In the genomic region with DNA sequence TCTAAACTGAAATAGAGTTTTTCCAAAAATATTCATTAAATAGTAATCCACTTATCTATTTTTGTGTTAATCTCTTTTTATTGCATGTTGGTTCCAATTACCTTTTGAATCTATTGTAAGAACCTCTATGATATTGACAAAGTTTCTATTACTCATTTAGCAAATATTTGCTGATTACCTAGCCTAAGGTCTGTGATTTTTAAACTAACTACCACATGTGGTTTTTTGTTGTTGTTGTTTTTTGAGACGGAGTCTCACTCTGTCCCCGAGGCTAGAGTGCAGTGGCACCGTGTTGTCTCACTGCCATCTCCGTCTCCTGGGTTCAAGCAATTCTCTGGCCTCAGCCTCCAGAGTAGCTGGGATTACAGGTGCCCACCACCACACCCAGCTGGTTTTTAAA, we compare ENCODE assay signal across 30 cellular contexts.
"Had no signal": no experiment of that assay in that cellular context is flagged by ENCODE, and none has a peak within 500 bp of the region (broad histone marks: within the 10 kb centered on the region; RNA-seq: fewer than 3 reads in every experiment).

No MANE protein-coding gene starts in this region.

- H3K27ac Mint-ChIP-seq: activated CD4-positive, alpha-beta memory T cell treated with anti-CD3 and anti-CD28 coated beads for 36 hours; activated naive CD4-positive, alpha-beta T cell treated with anti-CD3 and anti-CD28 coated beads for 36 hours; activated naive CD8-positive, alpha-beta T cell treated with anti-CD3 and anti-CD28 coated beads for 36 hours; effector memory CD8-positive, alpha-beta T cell; mesothelial cell of epicardium; stimulated activated effector memory CD8-positive, alpha-beta T cell treated with anti-CD3 and anti-CD28 coated beads, Interleukin-12 subunit alpha, Interleukin-12 subunit beta, amount 100 ng/mL, for 72 hours; stimulated activated naive CD8-positive, alpha-beta T cell treated with anti-CD3 and anti-CD28 coated beads, Interleukin-15, amount 100 ng/mL, for 72 hours; T-helper 2 cell treated with Interferon-gamma antibody and Interleukin-4, amounts not matched to agents 5 μg/mL and 100 μg/mL, for 36 hours had no signal

- DNase-seq: activated CD4-positive, alpha-beta memory T cell treated with anti-CD3 and anti-CD28 coated beads for 36 hours; activated CD4-positive, alpha-beta T cell treated with anti-CD3 and anti-CD28 coated beads for 48 hours; activated CD4-positive, CD25-positive, alpha-beta regulatory T cell; activated CD8-positive, alpha-beta memory T cell treated with anti-CD3 and anti-CD28 coated beads, Interleukin-2, amount 50 U/mL, for 4 hours; activated effector memory CD4-positive, alpha-beta T cell treated with anti-CD3 and anti-CD28 coated beads, Interleukin-2, amount 50 U/mL, for 16 hours; activated naive CD4-positive, alpha-beta T cell treated with anti-CD3 and anti-CD28 coated beads for 36 hours; activated naive CD8-positive, alpha-beta T cell treated with anti-CD3 and anti-CD28 coated beads for 36 hours; activated T-cell treated with anti-CD3 and anti-CD28 coated beads, Interleukin-2, amount 50 U/mL, for 1 hour; adrenal gland; aorta; body of pancreas; cortex of kidney; effector memory CD8-positive, alpha-beta T cell; erythroblast; gastrocnemius medialis; glutamatergic neuron; kidney; left colon; naive B cell; stimulated activated CD4-positive, alpha-beta T cell treated with anti-CD3 and anti-CD28 coated beads, Interleukin-12 subunit alpha, Interleukin-12 subunit beta, amount 100 ng/mL, for 4 hours; stimulated activated CD4-positive, alpha-beta T cell treated with anti-CD3 and anti-CD28 coated beads, Interleukin-4, amount 100 ng/mL, for 24 hours; stimulated activated naive CD8-positive, alpha-beta T cell treated with anti-CD3 and anti-CD28 coated beads, Interleukin-15, amount 100 ng/mL, for 72 hours; thyroid gland; upper lobe of left lung had no signal

- H3K27me3 Mint-ChIP-seq: activated CD4-positive, alpha-beta memory T cell treated with anti-CD3 and anti-CD28 coated beads for 36 hours; stimulated activated naive CD8-positive, alpha-beta T cell treated with anti-CD3 and anti-CD28 coated beads, Interleukin-15, amount 100 ng/mL, for 72 hours had no signal

- H3K27ac ChIP-seq: adrenal gland, body of pancreas, gastrocnemius medialis, skin epidermis, thyroid gland, upper lobe of left lung, vagina had no signal

- H3K36me3 Mint-ChIP-seq: activated CD4-positive, alpha-beta memory T cell treated with anti-CD3 and anti-CD28 coated beads for 36 hours; activated naive CD8-positive, alpha-beta T cell treated with anti-CD3 and anti-CD28 coated beads for 36 hours; mesothelial cell of epicardium; stimulated activated effector memory CD8-positive, alpha-beta T cell treated with anti-CD3 and anti-CD28 coated beads, Interleukin-12 subunit alpha, Interleukin-12 subunit beta, amount 100 ng/mL, for 72 hours had no signal

- H3K4me3 Mint-ChIP-seq: activated CD4-positive, alpha-beta memory T cell treated with anti-CD3 and anti-CD28 coated beads for 36 hours; activated naive CD8-positive, alpha-beta T cell treated with anti-CD3 and anti-CD28 coated beads for 36 hours; stimulated activated effector memory CD8-positive, alpha-beta T cell treated with anti-CD3 and anti-CD28 coated beads, Interleukin-12 subunit alpha, Interleukin-12 subunit beta, amount 100 ng/mL, for 72 hours had no signal

- H3K9me3 Mint-ChIP-seq: activated naive CD8-positive, alpha-beta T cell treated with anti-CD3 and anti-CD28 coated beads for 36 hours had no signal

- H3K36me3 ChIP-seq: adrenal gland, gastrocnemius medialis, thyroid gland, upper lobe of left lung, vagina had no signal

- H3K4me3 ChIP-seq: adrenal gland, body of pancreas, gastrocnemius medialis, skin epidermis, thyroid gland, upper lobe of left lung, vagina had no signal

- ATAC-seq: body of pancreas; effector memory CD8-positive, alpha-beta T cell; gastrocnemius medialis; left colon; sciatic nerve; stimulated activated effector memory CD8-positive, alpha-beta T cell treated with anti-CD3 and anti-CD28 coated beads, Interleukin-12 subunit alpha, Interleukin-12 subunit beta, amount 100 ng/mL, for 72 hours; stimulated activated naive CD8-positive, alpha-beta T cell treated with anti-CD3 and anti-CD28 coated beads, Interleukin-15, amount 100 ng/mL, for 72 hours had no signal

- H3K9me3 ChIP-seq: adrenal gland, body of pancreas, gastrocnemius medialis, thyroid gland, vagina had no signal

- H3K27me3 ChIP-seq: adrenal gland, body of pancreas, thyroid gland, upper lobe of left lung, vagina had no signal
